ENCODE assay signal across 2 cellular contexts in genomic region chr13:46317120-46317519, GRCh38.
TF ChIP-seq lines count a peak whose summit lies in the region.

No MANE protein-coding gene starts in this region.

TF ChIP-seq in GM12878, 131 proteins besides CTCF, POLR2A, EP300 and RAD21:
- TF ChIP-seq SREBF2 (IDR thresholded peaks at IDR 0.05; ENCODE audit: low read length) (no peak), HCFC1 (IDR thresholded peaks at IDR 0.05; ENCODE audit: low read length) (no peak), ZBTB11 (CRISPR knock-in tag; IDR thresholded peaks at IDR 0.05) (no peak), SRF (IDR thresholded peaks at IDR 0.05; ENCODE audit: low read depth in 2 of 2, low read length in 2 of 2) (no peak), MXI1 (IDR thresholded peaks at IDR 0.05; ENCODE audit: low read depth, low read length) (no peak), YY1 (IDR thresholded peaks at IDR 0.05; ENCODE audit: low read depth, low read length) (no peak)

TF ChIP-seq in neural cell, 6 proteins besides CTCF, POLR2A, EP300 and RAD21:
- TF ChIP-seq SMC3 (conservative IDR thresholded peaks at IDR 0.05; ENCODE audit: poor library complexity) (peak; percentile 18), TAF1 (IDR thresholded peaks at IDR 0.05; ENCODE audit: low read depth) (no peak)
